In the genomic region with DNA sequence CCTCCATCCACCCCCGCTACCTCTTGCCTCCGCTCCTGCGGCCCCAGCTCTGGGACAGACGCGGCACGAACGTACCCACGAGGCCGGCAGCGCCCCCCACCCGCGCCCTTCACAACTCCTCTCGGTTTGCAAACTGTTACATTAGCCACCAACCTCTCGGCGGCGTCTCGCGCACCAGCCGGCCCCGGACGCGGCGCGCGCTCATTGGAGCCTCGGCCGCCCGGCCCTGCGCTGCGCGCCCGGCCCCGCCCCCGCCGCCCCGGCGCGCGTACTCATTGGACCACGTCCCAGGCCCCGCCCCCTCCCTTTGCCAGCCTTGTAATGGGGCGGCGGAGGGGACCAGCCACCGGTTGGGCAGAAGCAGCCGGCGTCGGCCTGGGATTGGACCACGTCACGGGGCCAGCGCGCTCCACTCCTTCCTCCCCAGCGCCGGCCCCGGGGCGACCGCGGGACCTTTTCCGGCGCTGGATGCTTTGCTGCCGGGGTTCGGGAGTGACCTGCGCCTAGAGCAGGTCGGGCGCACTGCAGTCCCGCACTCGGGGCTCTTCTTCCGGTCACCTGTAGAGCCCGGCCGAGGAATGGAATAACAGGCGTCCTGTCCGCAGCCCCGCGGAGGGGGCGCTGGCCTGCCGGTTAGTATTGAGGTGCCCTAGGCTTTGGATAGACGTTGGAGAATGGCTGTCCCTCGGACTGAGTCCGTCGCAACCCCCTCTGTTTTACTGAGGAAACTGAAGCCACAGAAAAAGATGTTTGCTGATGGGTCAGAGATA, we compare ENCODE assay signal across 1 cellular context.
TF ChIP-seq lines count a peak whose summit lies in the region.

A gene with protein sequence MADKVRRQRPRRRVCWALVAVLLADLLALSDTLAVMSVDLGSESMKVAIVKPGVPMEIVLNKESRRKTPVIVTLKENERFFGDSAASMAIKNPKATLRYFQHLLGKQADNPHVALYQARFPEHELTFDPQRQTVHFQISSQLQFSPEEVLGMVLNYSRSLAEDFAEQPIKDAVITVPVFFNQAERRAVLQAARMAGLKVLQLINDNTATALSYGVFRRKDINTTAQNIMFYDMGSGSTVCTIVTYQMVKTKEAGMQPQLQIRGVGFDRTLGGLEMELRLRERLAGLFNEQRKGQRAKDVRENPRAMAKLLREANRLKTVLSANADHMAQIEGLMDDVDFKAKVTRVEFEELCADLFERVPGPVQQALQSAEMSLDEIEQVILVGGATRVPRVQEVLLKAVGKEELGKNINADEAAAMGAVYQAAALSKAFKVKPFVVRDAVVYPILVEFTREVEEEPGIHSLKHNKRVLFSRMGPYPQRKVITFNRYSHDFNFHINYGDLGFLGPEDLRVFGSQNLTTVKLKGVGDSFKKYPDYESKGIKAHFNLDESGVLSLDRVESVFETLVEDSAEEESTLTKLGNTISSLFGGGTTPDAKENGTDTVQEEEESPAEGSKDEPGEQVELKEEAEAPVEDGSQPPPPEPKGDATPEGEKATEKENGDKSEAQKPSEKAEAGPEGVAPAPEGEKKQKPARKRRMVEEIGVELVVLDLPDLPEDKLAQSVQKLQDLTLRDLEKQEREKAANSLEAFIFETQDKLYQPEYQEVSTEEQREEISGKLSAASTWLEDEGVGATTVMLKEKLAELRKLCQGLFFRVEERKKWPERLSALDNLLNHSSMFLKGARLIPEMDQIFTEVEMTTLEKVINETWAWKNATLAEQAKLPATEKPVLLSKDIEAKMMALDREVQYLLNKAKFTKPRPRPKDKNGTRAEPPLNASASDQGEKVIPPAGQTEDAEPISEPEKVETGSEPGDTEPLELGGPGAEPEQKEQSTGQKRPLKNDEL (minus strand): TSS at position 206 of the 770 bp plus-strand sequence. CDS start 1,045 bp downstream, outside the sequence.

TF ChIP-seq in K562, 482 proteins besides CTCF, POLR2A, EP300 and RAD21 (continued from another document and continues in another):
- TF ChIP-seq, protein P1, sequence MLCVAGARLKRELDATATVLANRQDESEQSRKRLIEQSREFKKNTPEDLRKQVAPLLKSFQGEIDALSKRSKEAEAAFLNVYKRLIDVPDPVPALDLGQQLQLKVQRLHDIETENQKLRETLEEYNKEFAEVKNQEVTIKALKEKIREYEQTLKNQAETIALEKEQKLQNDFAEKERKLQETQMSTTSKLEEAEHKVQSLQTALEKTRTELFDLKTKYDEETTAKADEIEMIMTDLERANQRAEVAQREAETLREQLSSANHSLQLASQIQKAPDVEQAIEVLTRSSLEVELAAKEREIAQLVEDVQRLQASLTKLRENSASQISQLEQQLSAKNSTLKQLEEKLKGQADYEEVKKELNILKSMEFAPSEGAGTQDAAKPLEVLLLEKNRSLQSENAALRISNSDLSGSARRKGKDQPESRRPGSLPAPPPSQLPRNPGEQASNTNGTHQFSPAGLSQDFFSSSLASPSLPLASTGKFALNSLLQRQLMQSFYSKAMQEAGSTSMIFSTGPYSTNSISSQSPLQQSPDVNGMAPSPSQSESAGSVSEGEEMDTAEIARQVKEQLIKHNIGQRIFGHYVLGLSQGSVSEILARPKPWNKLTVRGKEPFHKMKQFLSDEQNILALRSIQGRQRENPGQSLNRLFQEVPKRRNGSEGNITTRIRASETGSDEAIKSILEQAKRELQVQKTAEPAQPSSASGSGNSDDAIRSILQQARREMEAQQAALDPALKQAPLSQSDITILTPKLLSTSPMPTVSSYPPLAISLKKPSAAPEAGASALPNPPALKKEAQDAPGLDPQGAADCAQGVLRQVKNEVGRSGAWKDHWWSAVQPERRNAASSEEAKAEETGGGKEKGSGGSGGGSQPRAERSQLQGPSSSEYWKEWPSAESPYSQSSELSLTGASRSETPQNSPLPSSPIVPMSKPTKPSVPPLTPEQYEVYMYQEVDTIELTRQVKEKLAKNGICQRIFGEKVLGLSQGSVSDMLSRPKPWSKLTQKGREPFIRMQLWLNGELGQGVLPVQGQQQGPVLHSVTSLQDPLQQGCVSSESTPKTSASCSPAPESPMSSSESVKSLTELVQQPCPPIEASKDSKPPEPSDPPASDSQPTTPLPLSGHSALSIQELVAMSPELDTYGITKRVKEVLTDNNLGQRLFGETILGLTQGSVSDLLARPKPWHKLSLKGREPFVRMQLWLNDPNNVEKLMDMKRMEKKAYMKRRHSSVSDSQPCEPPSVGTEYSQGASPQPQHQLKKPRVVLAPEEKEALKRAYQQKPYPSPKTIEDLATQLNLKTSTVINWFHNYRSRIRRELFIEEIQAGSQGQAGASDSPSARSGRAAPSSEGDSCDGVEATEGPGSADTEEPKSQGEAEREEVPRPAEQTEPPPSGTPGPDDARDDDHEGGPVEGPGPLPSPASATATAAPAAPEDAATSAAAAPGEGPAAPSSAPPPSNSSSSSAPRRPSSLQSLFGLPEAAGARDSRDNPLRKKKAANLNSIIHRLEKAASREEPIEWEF (CRISPR knock-in tag; IDR thresholded peaks at IDR 0.05): no peak
- TF ChIP-seq, protein P2, sequence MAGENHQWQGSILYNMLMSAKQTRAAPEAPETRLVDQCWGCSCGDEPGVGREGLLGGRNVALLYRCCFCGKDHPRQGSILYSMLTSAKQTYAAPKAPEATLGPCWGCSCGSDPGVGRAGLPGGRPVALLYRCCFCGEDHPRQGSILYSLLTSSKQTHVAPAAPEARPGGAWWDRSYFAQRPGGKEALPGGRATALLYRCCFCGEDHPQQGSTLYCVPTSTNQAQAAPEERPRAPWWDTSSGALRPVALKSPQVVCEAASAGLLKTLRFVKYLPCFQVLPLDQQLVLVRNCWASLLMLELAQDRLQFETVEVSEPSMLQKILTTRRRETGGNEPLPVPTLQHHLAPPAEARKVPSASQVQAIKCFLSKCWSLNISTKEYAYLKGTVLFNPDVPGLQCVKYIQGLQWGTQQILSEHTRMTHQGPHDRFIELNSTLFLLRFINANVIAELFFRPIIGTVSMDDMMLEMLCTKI (IDR thresholded peaks at IDR 0.05; ENCODE audit: partially characterized antibody): no peak
- TF ChIP-seq BDP1 (IDR thresholded peaks at IDR 0.05; ENCODE audit: insufficient read depth, insufficient read length) (no peak), KLF16 (IDR thresholded peaks at IDR 0.05) (no peak), ZNF707 (CRISPR knock-in tag; conservative IDR thresholded peaks at IDR 0.05) (no peak), KAT2B (IDR thresholded peaks at IDR 0.05; ENCODE audit: low read depth, low read length) (no peak), ZNF76 (CRISPR knock-in tag; IDR thresholded peaks at IDR 0.05; ENCODE audit: borderline replicate concordance) (no peak), U2AF2 (optimal IDR thresholded peaks at IDR 0.05; ENCODE audit: low read depth, low read length) (no peak), ZNF589 (CRISPR knock-in tag; IDR thresholded peaks at IDR 0.05; ENCODE audit: low read depth) (0 out of 2 replicates have a peak, but pooled peaks have one; percentile 40), ZNF408 (CRISPR knock-in tag; IDR thresholded peaks at IDR 0.05; ENCODE audit: low read depth) (no peak), NCOR1 (IDR thresholded peaks at IDR 0.05) (no peak), SOX6 (IDR thresholded peaks at IDR 0.05) (peak; percentile 27; the same call in 1 of the 2 replicates), POU5F1 (IDR thresholded peaks at IDR 0.05; ENCODE audit: borderline replicate concordance, low read depth, low read length, partially characterized antibody) (no peak), TBP (optimal IDR thresholded peaks at IDR 0.05; ENCODE audit: low read depth, low read length) (peak; percentile 87), ZKSCAN3 (CRISPR knock-in tag; IDR thresholded peaks at IDR 0.05) (no peak), ILF3 (IDR thresholded peaks at IDR 0.05; ENCODE audit: borderline replicate concordance) (no peak), MTA2 (IDR thresholded peaks at IDR 0.05; ENCODE audit: low read depth) (no peak), MXI1 (IDR thresholded peaks at IDR 0.05; ENCODE audit: low read depth, low read length) (0 out of 2 replicates have a peak, but pooled peaks have one; percentile 40), PML (IDR thresholded peaks at IDR 0.05; ENCODE audit: low read length) (no peak), ZBTB1 (CRISPR knock-in tag; IDR thresholded peaks at IDR 0.05; ENCODE audit: borderline replicate concordance, low read depth) (peak; percentile 22; the same call in 1 of the 2 replicates)
- TF ChIP-seq, protein P3, sequence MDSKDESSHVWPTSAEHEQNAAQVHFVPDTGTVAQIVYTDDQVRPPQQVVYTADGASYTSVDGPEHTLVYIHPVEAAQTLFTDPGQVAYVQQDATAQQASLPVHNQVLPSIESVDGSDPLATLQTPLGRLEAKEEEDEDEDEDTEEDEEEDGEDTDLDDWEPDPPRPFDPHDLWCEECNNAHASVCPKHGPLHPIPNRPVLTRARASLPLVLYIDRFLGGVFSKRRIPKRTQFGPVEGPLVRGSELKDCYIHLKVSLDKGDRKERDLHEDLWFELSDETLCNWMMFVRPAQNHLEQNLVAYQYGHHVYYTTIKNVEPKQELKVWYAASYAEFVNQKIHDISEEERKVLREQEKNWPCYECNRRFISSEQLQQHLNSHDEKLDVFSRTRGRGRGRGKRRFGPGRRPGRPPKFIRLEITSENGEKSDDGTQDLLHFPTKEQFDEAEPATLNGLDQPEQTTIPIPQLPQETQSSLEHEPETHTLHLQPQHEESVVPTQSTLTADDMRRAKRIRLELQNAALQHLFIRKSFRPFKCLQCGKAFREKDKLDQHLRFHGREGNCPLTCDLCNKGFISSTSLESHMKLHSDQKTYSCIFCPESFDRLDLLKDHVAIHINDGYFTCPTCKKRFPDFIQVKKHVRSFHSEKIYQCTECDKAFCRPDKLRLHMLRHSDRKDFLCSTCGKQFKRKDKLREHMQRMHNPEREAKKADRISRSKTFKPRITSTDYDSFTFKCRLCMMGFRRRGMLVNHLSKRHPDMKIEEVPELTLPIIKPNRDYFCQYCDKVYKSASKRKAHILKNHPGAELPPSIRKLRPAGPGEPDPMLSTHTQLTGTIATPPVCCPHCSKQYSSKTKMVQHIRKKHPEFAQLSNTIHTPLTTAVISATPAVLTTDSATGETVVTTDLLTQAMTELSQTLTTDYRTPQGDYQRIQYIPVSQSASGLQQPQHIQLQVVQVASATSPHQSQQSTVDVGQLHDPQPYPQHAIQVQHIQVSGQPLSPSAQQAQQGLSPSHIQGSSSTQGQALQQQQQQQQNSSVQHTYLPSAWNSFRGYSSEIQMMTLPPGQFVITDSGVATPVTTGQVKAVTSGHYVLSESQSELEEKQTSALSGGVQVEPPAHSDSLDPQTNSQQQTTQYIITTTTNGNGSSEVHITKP (IDR thresholded peaks at IDR 0.05; ENCODE audit: partially characterized antibody): peak; percentile 95
- TF ChIP-seq, protein P4, sequence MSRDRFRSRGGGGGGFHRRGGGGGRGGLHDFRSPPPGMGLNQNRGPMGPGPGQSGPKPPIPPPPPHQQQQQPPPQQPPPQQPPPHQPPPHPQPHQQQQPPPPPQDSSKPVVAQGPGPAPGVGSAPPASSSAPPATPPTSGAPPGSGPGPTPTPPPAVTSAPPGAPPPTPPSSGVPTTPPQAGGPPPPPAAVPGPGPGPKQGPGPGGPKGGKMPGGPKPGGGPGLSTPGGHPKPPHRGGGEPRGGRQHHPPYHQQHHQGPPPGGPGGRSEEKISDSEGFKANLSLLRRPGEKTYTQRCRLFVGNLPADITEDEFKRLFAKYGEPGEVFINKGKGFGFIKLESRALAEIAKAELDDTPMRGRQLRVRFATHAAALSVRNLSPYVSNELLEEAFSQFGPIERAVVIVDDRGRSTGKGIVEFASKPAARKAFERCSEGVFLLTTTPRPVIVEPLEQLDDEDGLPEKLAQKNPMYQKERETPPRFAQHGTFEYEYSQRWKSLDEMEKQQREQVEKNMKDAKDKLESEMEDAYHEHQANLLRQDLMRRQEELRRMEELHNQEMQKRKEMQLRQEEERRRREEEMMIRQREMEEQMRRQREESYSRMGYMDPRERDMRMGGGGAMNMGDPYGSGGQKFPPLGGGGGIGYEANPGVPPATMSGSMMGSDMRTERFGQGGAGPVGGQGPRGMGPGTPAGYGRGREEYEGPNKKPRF (IDR thresholded peaks at IDR 0.05; ENCODE audit: low read depth, low read length): no peak
- TF ChIP-seq, protein P5, sequence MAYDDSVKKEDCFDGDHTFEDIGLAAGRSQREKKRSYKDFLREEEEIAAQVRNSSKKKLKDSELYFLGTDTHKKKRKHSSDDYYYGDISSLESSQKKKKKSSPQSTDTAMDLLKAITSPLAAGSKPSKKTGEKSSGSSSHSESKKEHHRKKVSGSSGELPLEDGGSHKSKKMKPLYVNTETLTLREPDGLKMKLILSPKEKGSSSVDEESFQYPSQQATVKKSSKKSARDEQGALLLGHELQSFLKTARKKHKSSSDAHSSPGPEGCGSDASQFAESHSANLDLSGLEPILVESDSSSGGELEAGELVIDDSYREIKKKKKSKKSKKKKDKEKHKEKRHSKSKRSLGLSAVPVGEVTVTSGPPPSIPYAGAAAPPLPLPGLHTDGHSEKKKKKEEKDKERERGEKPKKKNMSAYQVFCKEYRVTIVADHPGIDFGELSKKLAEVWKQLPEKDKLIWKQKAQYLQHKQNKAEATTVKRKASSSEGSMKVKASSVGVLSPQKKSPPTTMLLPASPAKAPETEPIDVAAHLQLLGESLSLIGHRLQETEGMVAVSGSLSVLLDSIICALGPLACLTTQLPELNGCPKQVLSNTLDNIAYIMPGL (CRISPR knock-in tag; IDR thresholded peaks at IDR 0.05): no peak
- TF ChIP-seq, protein P6, sequence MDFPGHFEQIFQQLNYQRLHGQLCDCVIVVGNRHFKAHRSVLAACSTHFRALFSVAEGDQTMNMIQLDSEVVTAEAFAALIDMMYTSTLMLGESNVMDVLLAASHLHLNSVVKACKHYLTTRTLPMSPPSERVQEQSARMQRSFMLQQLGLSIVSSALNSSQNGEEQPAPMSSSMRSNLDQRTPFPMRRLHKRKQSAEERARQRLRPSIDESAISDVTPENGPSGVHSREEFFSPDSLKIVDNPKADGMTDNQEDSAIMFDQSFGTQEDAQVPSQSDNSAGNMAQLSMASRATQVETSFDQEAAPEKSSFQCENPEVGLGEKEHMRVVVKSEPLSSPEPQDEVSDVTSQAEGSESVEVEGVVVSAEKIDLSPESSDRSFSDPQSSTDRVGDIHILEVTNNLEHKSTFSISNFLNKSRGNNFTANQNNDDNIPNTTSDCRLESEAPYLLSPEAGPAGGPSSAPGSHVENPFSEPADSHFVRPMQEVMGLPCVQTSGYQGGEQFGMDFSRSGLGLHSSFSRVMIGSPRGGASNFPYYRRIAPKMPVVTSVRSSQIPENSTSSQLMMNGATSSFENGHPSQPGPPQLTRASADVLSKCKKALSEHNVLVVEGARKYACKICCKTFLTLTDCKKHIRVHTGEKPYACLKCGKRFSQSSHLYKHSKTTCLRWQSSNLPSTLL (IDR thresholded peaks at IDR 0.05): no peak
- TF ChIP-seq, protein P7, sequence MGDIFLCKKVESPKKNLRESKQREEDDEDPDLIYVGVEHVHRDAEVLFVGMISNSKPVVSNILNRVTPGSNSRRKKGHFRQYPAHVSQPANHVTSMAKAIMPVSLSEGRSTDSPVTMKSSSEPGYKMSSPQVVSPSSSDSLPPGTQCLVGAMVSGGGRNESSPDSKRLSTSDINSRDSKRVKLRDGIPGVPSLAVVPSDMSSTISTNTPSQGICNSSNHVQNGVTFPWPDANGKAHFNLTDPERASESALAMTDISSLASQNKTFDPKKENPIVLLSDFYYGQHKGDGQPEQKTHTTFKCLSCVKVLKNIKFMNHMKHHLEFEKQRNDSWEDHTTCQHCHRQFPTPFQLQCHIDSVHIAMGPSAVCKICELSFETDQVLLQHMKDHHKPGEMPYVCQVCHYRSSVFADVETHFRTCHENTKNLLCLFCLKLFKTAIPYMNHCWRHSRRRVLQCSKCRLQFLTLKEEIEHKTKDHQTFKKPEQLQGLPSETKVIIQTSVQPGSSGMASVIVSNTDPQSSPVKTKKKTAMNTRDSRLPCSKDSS (IDR thresholded peaks at IDR 0.05; ENCODE audit: low read depth, partially characterized antibody): no peak
- TF ChIP-seq, protein P8, sequence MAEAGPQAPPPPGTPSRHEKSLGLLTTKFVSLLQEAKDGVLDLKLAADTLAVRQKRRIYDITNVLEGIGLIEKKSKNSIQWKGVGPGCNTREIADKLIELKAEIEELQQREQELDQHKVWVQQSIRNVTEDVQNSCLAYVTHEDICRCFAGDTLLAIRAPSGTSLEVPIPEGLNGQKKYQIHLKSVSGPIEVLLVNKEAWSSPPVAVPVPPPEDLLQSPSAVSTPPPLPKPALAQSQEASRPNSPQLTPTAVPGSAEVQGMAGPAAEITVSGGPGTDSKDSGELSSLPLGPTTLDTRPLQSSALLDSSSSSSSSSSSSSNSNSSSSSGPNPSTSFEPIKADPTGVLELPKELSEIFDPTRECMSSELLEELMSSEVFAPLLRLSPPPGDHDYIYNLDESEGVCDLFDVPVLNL (CRISPR knock-in tag; IDR thresholded peaks at IDR 0.05; ENCODE audit: low read depth): no peak
